ENCODE assay signal across 28 cellular contexts in genomic region chr6:108604156-108604555, GRCh38.
"Had no signal": no experiment of that assay in that cellular context is flagged by ENCODE, and none has a peak within 500 bp of the region (broad histone marks: within the 10 kb centered on the region; RNA-seq: fewer than 3 reads in every experiment).

No MANE protein-coding gene starts in this region.

- H3K27me3 ChIP-seq: adrenal gland, breast epithelium, cardiac muscle cell, colonic mucosa, heart right ventricle had no signal

- DNase-seq: activated CD4-positive, alpha-beta memory T cell treated with anti-CD3 and anti-CD28 coated beads for 36 hours; activated CD4-positive, alpha-beta T cell treated with anti-CD3 and anti-CD28 coated beads for 36 hours; activated CD4-positive, alpha-beta T cell treated with anti-CD3 and anti-CD28 coated beads, Interleukin-2, amount 10 ng/mL, durations not matched to agents 24 days and 14 days; activated CD4-positive, CD25-positive, alpha-beta regulatory T cell; activated CD4-positive, CD25-positive, alpha-beta regulatory T cell treated with anti-CD3 and anti-CD28 coated beads, Interleukin-2, amount 50 U/mL, for 72 hours; activated CD8-positive, alpha-beta memory T cell treated with anti-CD3 and anti-CD28 coated beads, Interleukin-2, amount 10 ng/mL, durations not matched to agents 7 days and 5 days; activated CD8-positive, alpha-beta memory T cell treated with anti-CD3 and anti-CD28 coated beads, Interleukin-2, amount 50 U/mL, for 4 hours; activated CD8-positive, alpha-beta T cell treated with anti-CD3 and anti-CD28 coated beads, Interleukin-2, amount 10 ng/mL, durations not matched to agents 7 days and 5 days; activated effector memory CD4-positive, alpha-beta T cell treated with anti-CD3 and anti-CD28 coated beads, Interleukin-2, amount 50 U/mL, for 16 hours; activated naive CD4-positive, alpha-beta T cell treated with anti-CD3 and anti-CD28 coated beads for 36 hours; activated naive CD8-positive, alpha-beta T cell treated with anti-CD3 and anti-CD28 coated beads for 36 hours; activated naive CD8-positive, alpha-beta T cell treated with anti-CD3 and anti-CD28 coated beads, Interleukin-2, amount 50 U/mL, for 24 hours; activated T-cell treated with anti-CD3 and anti-CD28 coated beads, Interleukin-2, amount 50 U/mL, for 1 hour; activated T-cell treated with anti-CD3 and anti-CD28 coated beads, Interleukin-2, amount 50 U/mL, for 48 hours; adrenal gland; amygdala; aorta; central memory CD4-positive, alpha-beta T cell; cerebellar nuclear complex; colonic mucosa; effector memory CD4-positive, alpha-beta T cell; endodermal cell; foreskin fibroblast; heart right ventricle; T-helper 2 cell had no signal

- H3K4me3 ChIP-seq: adrenal gland, breast epithelium, cardiac muscle cell, colonic mucosa, heart right ventricle had no signal

- ATAC-seq: activated CD4-positive, alpha-beta T cell treated with anti-CD3 and anti-CD28 coated beads for 36 hours; activated CD8-positive, alpha-beta memory T cell treated with anti-CD3 and anti-CD28 coated beads, Interleukin-2, amount 10 ng/mL, durations not matched to agents 7 days and 5 days; activated CD8-positive, alpha-beta T cell treated with anti-CD3 and anti-CD28 coated beads, Interleukin-2, amount 10 ng/mL, durations not matched to agents 7 days and 5 days; activated naive CD8-positive, alpha-beta T cell treated with anti-CD3 and anti-CD28 coated beads, Interleukin-2, amount 50 U/mL, for 24 hours; esophagus mucosa; heart right ventricle had no signal

- H3K9me3 ChIP-seq: adrenal gland, breast epithelium, colonic mucosa, heart right ventricle had no signal

- H3K27ac ChIP-seq: adrenal gland, cardiac muscle cell, colonic mucosa had no signal

- H3K36me3 ChIP-seq: adrenal gland, breast epithelium, cardiac muscle cell, colonic mucosa, heart right ventricle had no signal
